In the genomic region with DNA sequence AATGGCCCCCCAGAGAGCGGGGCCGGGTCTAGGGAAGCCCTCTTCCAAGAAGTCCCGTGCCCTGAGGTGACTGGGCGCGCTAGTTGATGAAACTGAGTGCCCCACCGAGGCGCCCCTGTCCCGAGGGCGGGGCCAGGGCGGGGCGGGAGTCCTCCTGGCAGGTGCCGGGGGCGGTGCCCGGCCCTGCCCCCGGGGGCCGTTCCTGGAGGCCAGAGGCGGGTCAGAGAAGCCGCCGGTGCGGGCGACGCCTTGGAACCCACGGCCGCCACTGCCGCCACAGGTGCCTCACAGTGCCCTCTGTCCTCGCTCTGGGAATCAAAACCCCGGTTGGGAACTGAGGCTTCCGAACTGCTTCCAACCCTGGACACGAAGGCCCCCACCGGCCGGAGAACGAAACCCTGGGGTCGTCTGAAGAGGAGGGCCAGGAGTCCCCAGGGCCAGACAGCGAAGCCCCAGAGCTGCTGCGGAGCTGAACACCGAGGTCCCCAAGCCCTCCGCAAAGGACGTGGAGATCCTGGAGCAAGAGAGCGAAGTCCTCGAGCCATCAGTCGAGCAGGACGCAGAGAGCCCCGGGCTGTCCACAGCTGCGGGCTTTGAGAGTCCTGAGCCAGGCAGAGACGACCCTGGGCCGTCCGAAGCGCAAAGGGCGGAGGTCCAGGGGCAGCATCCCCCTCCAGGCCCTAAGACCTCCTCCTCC, we compare ENCODE assay signal across 1 cellular context.
TF ChIP-seq lines count a peak whose summit lies in the region.

Gene MISP3, plus strand, starts transcription at position 252 of the 697 bp plus-strand sequence. CDS start 524 bp downstream, outside the sequence.

TF ChIP-seq in IMR-90, 13 proteins besides CTCF, POLR2A, EP300 and RAD21 (continued from another document):
- no peak for TF ChIP-seq MAZ (IDR thresholded peaks at IDR 0.05; ENCODE audit: borderline replicate concordance, low read depth, low read length)
- no peak for TF ChIP-seq RFX5 (IDR thresholded peaks at IDR 0.05; ENCODE audit: low read depth, low read length)
TF ChIP-seq in IMR-90: peak in this region for 0.
